ENCODE assay signal across 22 cellular contexts in genomic region chr10:29435809-29436501, GRCh38.
A peak's percentile ranks its signal among the peaks of the same experiment; 100 is the strongest.
DNase-seq lines count a peak whose midpoint lies in the region; ATAC-seq, FAIRE-seq and TF ChIP-seq lines count a peak whose summit lies in the region.
"Had no signal": no experiment of that assay in that cellular context is flagged by ENCODE, and none has a peak within 500 bp of the region (broad histone marks: within the 10 kb centered on the region; RNA-seq: fewer than 3 reads in every experiment).

No MANE protein-coding gene starts in this region.

- H3K9me3 ChIP-seq in HCT116 (ENCODE audit: control insufficient read depth in 1 of 2, insufficient read depth in 1 of 2, low read depth in 1 of 2, low read length in 2 of 2) (no peaks in the 10 kb centered on the region), astrocyte (ENCODE audit: insufficient read depth, low read depth, low read length) (peaks cover 11% of the 10 kb centered on the region)
- H3K9me3 ChIP-seq: SJSA1 had no signal

- no peak for TF ChIP-seq RAD21 in HCT116 (IDR thresholded peaks at IDR 0.05; ENCODE audit: low read depth)

- no peak for TF ChIP-seq POLR2A in HCT116 (IDR thresholded peaks at IDR 0.05; ENCODE audit: borderline replicate concordance, extremely low read depth, insufficient read depth, insufficient read length)

- peaks cover 8% of the 10 kb centered on the region for H3K9me3 Mint-ChIP-seq in astrocyte (ENCODE audit: unreplicated experiment)

- TF ChIP-seq CTCF in HCT116 (IDR thresholded peaks at IDR 0.05 in 2 of 3, conservative IDR thresholded peaks at IDR 0.05 in 1 of 3; ENCODE audit: borderline replicate concordance in 1 of 3, insufficient read depth in 1 of 3, low read depth in 2 of 3, low read length in 2 of 3) (no peak), astrocyte (IDR thresholded peaks at IDR 0.05; ENCODE audit: insufficient read depth, low read depth, low read length) (no peak)

- H3K4me2 ChIP-seq in HCT116 (ENCODE audit: low read length) (peak overlapping the region; percentile 29), astrocyte (ENCODE audit: low read length) (peak overlapping the region; percentile 21)
- H3K4me2 ChIP-seq: PC-9 had no signal

- H3K27me3 ChIP-seq in HCT116 (ENCODE audit: insufficient read depth, low read length) (no peaks in the 10 kb centered on the region), astrocyte (ENCODE audit: insufficient read depth, low read length) (no peaks in the 10 kb centered on the region)
- H3K27me3 ChIP-seq: SJSA1, stomach, upper lobe of left lung had no signal

- H2AFZ ChIP-seq in HCT116 (ENCODE audit: low read depth, low read length, poor library complexity, severe bottlenecking): no peak overlapping the region
- no peak overlapping the region for H2AFZ ChIP-seq in astrocyte (ENCODE audit: low read depth, low read length)
- H2AFZ ChIP-seq: PC-9 had no signal

- no peak overlapping the region for H3K4me3 Mint-ChIP-seq in astrocyte (ENCODE audit: unreplicated experiment)
- H3K4me3 Mint-ChIP-seq: activated CD8-positive, alpha-beta memory T cell treated with anti-CD3 and anti-CD28 coated beads, Interleukin-2, amount 10 ng/mL, durations not matched to agents 7 days and 5 days; activated naive CD8-positive, alpha-beta T cell treated with anti-CD3 and anti-CD28 coated beads, Interleukin-2, amount 50 U/mL, for 24 hours; CD8-positive, alpha-beta memory T cell; T-helper 2 cell treated with Interferon-gamma antibody and Interleukin-4, amounts not matched to agents 5 μg/mL and 100 μg/mL, for 36 hours had no signal

- H3K27ac ChIP-seq in HCT116 (ENCODE audit: low read depth, low read length) (no peak overlapping the region), astrocyte (ENCODE audit: low read depth, low read length) (no peak overlapping the region)
- H3K27ac ChIP-seq: PC-9, SJSA1, stomach, upper lobe of left lung had no signal

- H3K9ac ChIP-seq in HCT116 (ENCODE audit: low read length) (no peak overlapping the region), astrocyte (ENCODE audit: low read length) (no peak overlapping the region)

- H4K20me1 ChIP-seq in HCT116 (ENCODE audit: insufficient read depth) (no peaks in the 10 kb centered on the region), astrocyte (ENCODE audit: insufficient read depth, low read length) (peaks cover 64% of the 10 kb centered on the region)

- peak; percentile 69 for DNase-seq in AG08395 (ENCODE audit: low spot score)
- no peak for DNase-seq in HCT116 (ENCODE audit: low read depth, low spot score)
- DNase-seq in astrocyte (ENCODE audit: low read depth): peak; percentile 75
- DNase-seq in activated CD4-positive, CD25-positive, alpha-beta regulatory T cell treated with anti-CD3 and anti-CD28 coated beads, Interleukin-2, amount 50 U/mL, for 72 hours: no peak
- no peak for DNase-seq in NCI-H82 (lab: John Stamatoyannopoulos, UW)
- DNase-seq in ecto neural progenitor cell (ENCODE audit: low spot score): no peak
- DNase-seq: activated CD8-positive, alpha-beta memory T cell treated with anti-CD3 and anti-CD28 coated beads, Interleukin-2, amount 10 ng/mL, durations not matched to agents 7 days and 5 days; activated naive CD8-positive, alpha-beta T cell treated with anti-CD3 and anti-CD28 coated beads, Interleukin-2, amount 50 U/mL, for 24 hours; CD8-positive, alpha-beta memory T cell; central memory CD4-positive, alpha-beta T cell; DMS79 treated with DMSO at 0.1 percent for 48 hours; NCI-H1436 treated with DMSO at 0.1 percent for 48 hours; occipital lobe; PC-9; stomach; upper lobe of left lung had no signal

- no peaks in the 10 kb centered on the region for H3K9me2 ChIP-seq in HCT116 (ENCODE audit: insufficient read depth)

- H3K4me1 Mint-ChIP-seq in astrocyte (ENCODE audit: low read depth, unreplicated experiment): peaks cover 20% of the 10 kb centered on the region
- H3K4me1 Mint-ChIP-seq: activated CD8-positive, alpha-beta memory T cell treated with anti-CD3 and anti-CD28 coated beads, Interleukin-2, amount 10 ng/mL, durations not matched to agents 7 days and 5 days; activated naive CD8-positive, alpha-beta T cell treated with anti-CD3 and anti-CD28 coated beads, Interleukin-2, amount 50 U/mL, for 24 hours had no signal

- H3K79me2 ChIP-seq in HCT116 (ENCODE audit: insufficient read depth, low read length) (peaks cover 14% of the 10 kb centered on the region; the same call in 1 of the 2 replicates), astrocyte (ENCODE audit: insufficient read depth, low read length) (peaks cover 89% of the 10 kb centered on the region)

- FAIRE-seq in astrocyte (lab: Jason Lieb, UNC) (no peak), islet of Langerhans (lab: Jason Lieb, UNC) (peak; percentile 38)

- ATAC-seq in HCT116 (no peak), GM21381 (IDR thresholded peaks at IDR 0.05; ENCODE audit: unreplicated experiment) (no peak)
- ATAC-seq: activated CD8-positive, alpha-beta memory T cell treated with anti-CD3 and anti-CD28 coated beads, Interleukin-2, amount 10 ng/mL, durations not matched to agents 7 days and 5 days; activated naive CD8-positive, alpha-beta T cell treated with anti-CD3 and anti-CD28 coated beads, Interleukin-2, amount 50 U/mL, for 24 hours; sciatic nerve had no signal

- H3K4me1 ChIP-seq in HCT116 (ENCODE audit: control insufficient read depth in 1 of 2, insufficient read depth in 2 of 2, low read length in 2 of 2) (peaks cover 10 to 46% of the 10 kb centered on the region in 2 experiments), astrocyte (ENCODE audit: insufficient read depth, low read length) (no peaks in the 10 kb centered on the region)
- H3K4me1 ChIP-seq: upper lobe of left lung had no signal

- BruUV-seq in HCT116 (replicated peaks; lab: Mats Ljungman, UMichigan): no TSS peak

- RAD21 ChIA-PET in HCT116 (lab: Charles Lee; ENCODE audit: low non-redundant PET in 1 of 2, low total read pairs in 2 of 2, uncharacterized antibody in 2 of 2, unreplicated experiment in 2 of 2): no interaction called here

- POLR2A ChIA-PET in HCT116 (lab: Charles Lee): no interaction called here

- H3K27ac Mint-ChIP-seq in astrocyte (ENCODE audit: unreplicated experiment): peak overlapping the region; percentile 69
- H3K27ac Mint-ChIP-seq: activated CD8-positive, alpha-beta memory T cell treated with anti-CD3 and anti-CD28 coated beads, Interleukin-2, amount 10 ng/mL, durations not matched to agents 7 days and 5 days; activated naive CD8-positive, alpha-beta T cell treated with anti-CD3 and anti-CD28 coated beads, Interleukin-2, amount 50 U/mL, for 24 hours; activated T-helper 2 cell treated with anti-CD3 and anti-CD28 coated beads, Interferon-gamma antibody, Interleukin-2, Interleukin-4, amounts not matched to agents 10 μg/mL and 5 μg/mL and 100 μg/mL, durations not matched to agents 14 hours and 24 hours and 36 hours; CD8-positive, alpha-beta memory T cell; T-helper 2 cell treated with Interferon-gamma antibody and Interleukin-4, amounts not matched to agents 5 μg/mL and 100 μg/mL, for 36 hours had no signal

- H3K36me3 ChIP-seq in HCT116 (ENCODE audit: control insufficient read depth in 1 of 2, insufficient read depth in 2 of 2, low read length in 2 of 2) (no peaks in the 10 kb centered on the region), astrocyte (ENCODE audit: insufficient read depth, low read length) (no peaks in the 10 kb centered on the region)
- H3K36me3 ChIP-seq: SJSA1, upper lobe of left lung had no signal

- H3K27me3 Mint-ChIP-seq in astrocyte (ENCODE audit: low read depth, unreplicated experiment): no peaks in the 10 kb centered on the region
- H3K27me3 Mint-ChIP-seq: activated CD8-positive, alpha-beta memory T cell treated with anti-CD3 and anti-CD28 coated beads, Interleukin-2, amount 10 ng/mL, durations not matched to agents 7 days and 5 days; activated naive CD8-positive, alpha-beta T cell treated with anti-CD3 and anti-CD28 coated beads, Interleukin-2, amount 50 U/mL, for 24 hours; CD8-positive, alpha-beta memory T cell had no signal

- H3K36me3 Mint-ChIP-seq in astrocyte (ENCODE audit: low read depth, unreplicated experiment): peaks cover 3% of the 10 kb centered on the region

- no peak overlapping the region for H3K4me3 ChIP-seq in HCT116 (replicated peaks in 1 of 2; ENCODE audit: low read depth in 1 of 2, low read length in 2 of 2)
- H3K4me3 ChIP-seq in astrocyte (ENCODE audit: insufficient read depth, low read depth, low read length): no peak overlapping the region
- H3K4me3 ChIP-seq: PC-9, SJSA1, stomach, upper lobe of left lung had no signal

- CTCF ChIA-PET in HCT116 (lab: Charles Lee): no interaction called here

- intact Hi-C loops in HCT116 (cut with micrococcal nuclease): no loop called here

TF ChIP-seq in HCT116, 20 proteins besides CTCF, POLR2A, EP300 and RAD21:
- peak; percentile 10; the same call in 1 of the 2 replicates for TF ChIP-seq JUND (IDR thresholded peaks at IDR 0.05)
- no peak for TF ChIP-seq TCF7L2 (IDR thresholded peaks at IDR 0.05; ENCODE audit: borderline replicate concordance, extremely low read depth, insufficient read depth, insufficient read length)
- no peak for TF ChIP-seq EGR1 (IDR thresholded peaks at IDR 0.05; ENCODE audit: low read depth)
- TF ChIP-seq ATF3 (IDR thresholded peaks at IDR 0.05): no peak
- no peak for TF ChIP-seq ZNF274 (IDR thresholded peaks at IDR 0.05; ENCODE audit: low read depth, low read length)
- no peak for TF ChIP-seq POLR2AphosphoS5 (IDR thresholded peaks at IDR 0.05; ENCODE audit: low read depth, low read length)
- no peak for TF ChIP-seq ZFX (IDR thresholded peaks at IDR 0.05)
- TF ChIP-seq CBX3 (IDR thresholded peaks at IDR 0.05; ENCODE audit: low read depth): no peak
- TF ChIP-seq EZH2 (IDR thresholded peaks at IDR 0.05): no peak
- peak; percentile 9; the same call in 1 of the 2 replicates for TF ChIP-seq FOSL1 (IDR thresholded peaks at IDR 0.05; ENCODE audit: low read depth)
- TF ChIP-seq SIN3A (IDR thresholded peaks at IDR 0.05; ENCODE audit: low read depth): no peak

Comparison
In these comparisons a context has a peak if more than half of its experiments do, and no peak if none do; other contexts are left out.
1. DNase-seq: peak in AG08395 (single experiment) and astrocyte (single experiment); none in HCT116 (single experiment), activated CD4-positive, CD25-positive, alpha-beta regulatory T cell treated with anti-CD3 and anti-CD28 coated beads, Interleukin-2, amount 50 U/mL, for 72 hours (single experiment), NCI-H82 (single experiment) and ecto neural progenitor cell (single experiment).